ENCODE assay signal across 1 cellular context in the genomic region with DNA sequence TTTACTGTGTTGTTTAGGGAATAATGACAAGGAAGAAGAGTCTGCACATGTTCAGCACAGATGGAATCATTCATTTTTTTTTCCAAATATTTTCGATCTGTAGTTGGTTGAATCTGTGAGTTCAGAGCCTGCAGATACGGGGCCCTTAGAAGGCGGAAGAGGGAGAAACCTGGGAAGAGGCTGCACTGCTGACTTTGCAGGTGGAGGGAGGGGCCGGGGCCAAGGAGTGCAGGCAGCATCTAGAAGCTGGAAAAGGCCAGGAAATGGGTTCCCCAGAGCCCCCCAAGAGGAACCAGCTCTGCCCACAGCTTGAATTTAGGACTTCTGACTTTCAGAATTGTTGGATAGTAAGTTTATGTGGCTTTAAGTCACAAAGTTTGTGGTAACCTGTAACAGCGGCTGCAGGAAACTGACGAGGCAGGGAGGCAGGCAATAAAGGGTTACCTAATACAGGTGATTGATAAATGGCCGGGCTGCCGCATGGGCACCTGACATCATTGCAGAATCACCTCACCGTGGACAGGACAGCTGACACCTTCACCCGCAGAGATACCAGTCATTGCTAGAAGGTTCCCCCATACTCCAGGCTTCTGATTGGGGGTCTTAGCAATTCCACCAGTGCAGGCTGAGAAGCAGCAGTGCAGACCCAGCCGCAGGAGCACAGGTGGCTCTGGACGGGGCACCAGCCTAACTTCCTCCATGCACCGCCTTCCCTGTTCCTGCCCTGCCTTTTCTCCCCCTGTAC.
TF ChIP-seq lines count a peak whose summit lies in the region.

No MANE protein-coding gene starts in this region.

TF ChIP-seq in HepG2, 621 proteins besides CTCF, POLR2A, EP300 and RAD21 (continued from another document):
- TF ChIP-seq PRDM10 (CRISPR knock-in tag; IDR thresholded peaks at IDR 0.05; ENCODE audit: low read depth) (no peak), NCOR1 (IDR thresholded peaks at IDR 0.05; ENCODE audit: borderline replicate concordance, low read length) (no peak), SOX13 (IDR thresholded peaks at IDR 0.05) (no peak), SOX13 (CRISPR knock-in tag; conservative IDR thresholded peaks at IDR 0.05 in 1 of 2, IDR thresholded peaks at IDR 0.05 in 1 of 2) (no peak), ZNF703 (CRISPR knock-in tag; IDR thresholded peaks at IDR 0.05; ENCODE audit: borderline replicate concordance) (no peak), ZNF274 (CRISPR knock-in tag; IDR thresholded peaks at IDR 0.05) (no peak), NBN (conservative IDR thresholded peaks at IDR 0.05) (no peak), MAFF (IDR thresholded peaks at IDR 0.05; ENCODE audit: low read depth, low read length) (no peak), TMF1 (CRISPR knock-in tag; IDR thresholded peaks at IDR 0.05; ENCODE audit: low read depth) (no peak)
TF ChIP-seq in HepG2: peak in this region for 0.
